In genomic region chr3:49378249-49378899, GRCh38 we compare ENCODE assay signal across 9 cellular contexts. TPM values are rescaled to one million over a fixed set of nuclear protein-coding genes. Genes with fewer than 3 reads are reported as not detected.
DNase-seq lines count a peak whose midpoint lies in the region; ATAC-seq, FAIRE-seq and TF ChIP-seq lines count a peak whose summit lies in the region.
"Had no signal": no experiment of that assay in that cellular context is flagged by ENCODE, and none has a peak within 500 bp of the region (broad histone marks: within the 10 kb centered on the region; RNA-seq: fewer than 3 reads in every experiment).

No MANE protein-coding gene starts in this region.

- no peak for TF ChIP-seq CTCF in fibroblast of pulmonary artery (IDR thresholded peaks at IDR 0.05; ENCODE audit: low read length, missing control alignments)
- TF ChIP-seq CTCF in pancreas (IDR thresholded peaks at IDR 0.05): no peak
- no peak for TF ChIP-seq CTCF in prostate gland (IDR thresholded peaks at IDR 0.05)

- H3K4me3 ChIP-seq in SJCRH30 (no peak overlapping the region), fibroblast of pulmonary artery (replicated peaks; ENCODE audit: low read depth, low read length) (no peak overlapping the region), pancreas (no peak overlapping the region), prostate gland (no peak overlapping the region)

- peak; percentile 89 for DNase-seq in EL
- peak; percentile 31 to 54 for DNase-seq in SJCRH30
- DNase-seq in fibroblast of pulmonary artery (ENCODE audit: low read depth): peak; percentile 81
- no peak for DNase-seq in pancreas
- DNase-seq in prostate gland (ENCODE audit: low spot score): no peak
- no peak for DNase-seq in T1000 (lab: John Stamatoyannopoulos, UW)
- DNase-seq in DMS153 treated with DMSO at 0.1 percent for 48 hours (lab: John Stamatoyannopoulos, UW; ENCODE audit: unreplicated experiment): no peak
- DNase-seq in 8988T: no peak
- DNase-seq: NCI-H748 treated with DMSO at 0.1 percent for 48 hours had no signal

- intact Hi-C loops in pancreas (cut with DNase I) (no loop called here), prostate gland (cut with DNase I) (no loop called here)

- H3K27me3 ChIP-seq in SJCRH30 (no peaks in the 10 kb centered on the region), pancreas (no peaks in the 10 kb centered on the region), prostate gland (replicated peaks; ENCODE audit: insufficient read depth) (no peaks in the 10 kb centered on the region)

- ATAC-seq in pancreas: peak in 3 of 4 donors; percentile 42 to 49 (median 46)

- TF ChIP-seq POLR2A in prostate gland (IDR thresholded peaks at IDR 0.05): no peak

- H3K9me3 ChIP-seq in SJCRH30 (replicated peaks) (no peaks in the 10 kb centered on the region; the same call in 1 of the 2 replicates), pancreas (no peaks in the 10 kb centered on the region), prostate gland (no peaks in the 10 kb centered on the region)

- H3K4me1 ChIP-seq in SJCRH30 (peaks cover 5% of the 10 kb centered on the region), pancreas (no peaks in the 10 kb centered on the region), prostate gland (replicated peaks) (no peaks in the 10 kb centered on the region)

- FAIRE-seq in pancreas (lab: Jason Lieb, UNC): no peak

- WGBS in pancreas, 2 donors: 90 to 92% methylated on average over 11 of the region's 11 CpGs
- 77% methylated on average over 11 of the region's 11 CpGs for WGBS in prostate gland

- H3K36me3 ChIP-seq in SJCRH30 (peaks cover 29% of the 10 kb centered on the region), pancreas (peaks cover 0 to 18% (median 0%) of the 10 kb centered on the region in 3 donors), prostate gland (no peaks in the 10 kb centered on the region)

- H3K27ac ChIP-seq in SJCRH30 (peak overlapping the region; percentile 19; the same call in 1 of the 2 replicates), pancreas (no peak overlapping the region), prostate gland (no peak overlapping the region)

RNA-seq across cellular contexts. Expression of gene GPX1, which starts 20.2 kb away (rescaled TPM):
- 128 and 148 TPM in 2 replicates for total RNA-seq in SJCRH30 (2014; rRNA removed; shearing (Covaris generic))
- total RNA-seq in pancreas: 100 to 1,000 TPM in 1 of 6 donors, 10 to 100 TPM in 5; 30.8 to 157 (median 66.6) TPM
- polyA plus RNA-seq in pancreas: 100 to 1,000 TPM; 114 to 121 TPM
- total RNA-seq in prostate gland: 100 to 1,000 TPM; 250 to 279 TPM

RNA-seq across cellular contexts. Expression of gene RHOA, which starts 33.4 kb away (rescaled TPM):
- 321 and 323 TPM in 2 replicates for total RNA-seq in SJCRH30 (2014; rRNA removed; shearing (Covaris generic))
- total RNA-seq in pancreas (100 to 1,000 TPM; 124 to 209 (median 145) TPM), prostate gland (100 to 1,000 TPM; 296 to 343 TPM)
- polyA plus RNA-seq in pancreas: 100 to 1,000 TPM in 1 of 2 donors, 10 to 100 TPM in 1; 77.8 to 143 TPM

RNA-seq across cellular contexts. Expression of gene TCTA, which starts 33.8 kb away (rescaled TPM):
- total RNA-seq in SJCRH30 (2014; rRNA removed; shearing (Covaris generic)): 12.8 and 13.1 TPM in 2 replicates
- 10 to 100 TPM in 5 of 6 donors, 1 to 10 TPM in 1; 8.5 to 14.8 (median 13.8) TPM for total RNA-seq in pancreas
- polyA plus RNA-seq in pancreas: 10 to 100 TPM; 13.8 to 33.1 TPM
- 10 to 100 TPM; 39.6 to 70.0 TPM for total RNA-seq in prostate gland

RNA-seq across cellular contexts. Expression of gene USP4, which starts 38.5 kb away (rescaled TPM):
- 10.5 and 10.6 TPM in 2 replicates for total RNA-seq in SJCRH30 (2014; rRNA removed; shearing (Covaris generic))
- total RNA-seq in pancreas (10 to 100 TPM; 17.7 to 37.1 (median 22.1) TPM), prostate gland (10 to 100 TPM; 18.3 to 30.8 TPM)
- 10 to 100 TPM; 26.8 to 35.0 TPM for polyA plus RNA-seq in pancreas

RNA-seq across cellular contexts. Expression of gene AMT, which starts 43.9 kb away (rescaled TPM):
- 0.26 TPM in 1 of 2 replicates, not detected in the other for total RNA-seq in SJCRH30 (2014; rRNA removed; shearing (Covaris generic))
- 10 to 100 TPM in 5 of 6 donors, 1 to 10 TPM in 1; 9.2 to 21.5 (median 12.8) TPM for total RNA-seq in pancreas
- 10 to 100 TPM; 31.4 to 43.5 TPM for polyA plus RNA-seq in pancreas
- total RNA-seq in prostate gland: 1 to 10 TPM; 6.3 to 8.9 TPM

Comparison
In these comparisons a context has a peak if more than half of its experiments do, and no peak if none do; other contexts are left out.
1. DNase-seq: peak in EL (single experiment), SJCRH30 (2 of 2) and fibroblast of pulmonary artery (single experiment); none in pancreas (0 of 6), prostate gland (single experiment), T1000 (single experiment), DMS153 treated with DMSO at 0.1 percent for 48 hours (single experiment) and 8988T (single experiment).